In genomic region chr11:117223741-117224685, GRCh38 we compare ENCODE assay signal across 1 cellular context.
TF ChIP-seq lines count a peak whose summit lies in the region.

No MANE protein-coding gene starts in this region.

TF ChIP-seq in K562, 482 proteins besides CTCF, POLR2A, EP300 and RAD21 (continued from another document and continues in another):
- TF ChIP-seq, protein P1, sequence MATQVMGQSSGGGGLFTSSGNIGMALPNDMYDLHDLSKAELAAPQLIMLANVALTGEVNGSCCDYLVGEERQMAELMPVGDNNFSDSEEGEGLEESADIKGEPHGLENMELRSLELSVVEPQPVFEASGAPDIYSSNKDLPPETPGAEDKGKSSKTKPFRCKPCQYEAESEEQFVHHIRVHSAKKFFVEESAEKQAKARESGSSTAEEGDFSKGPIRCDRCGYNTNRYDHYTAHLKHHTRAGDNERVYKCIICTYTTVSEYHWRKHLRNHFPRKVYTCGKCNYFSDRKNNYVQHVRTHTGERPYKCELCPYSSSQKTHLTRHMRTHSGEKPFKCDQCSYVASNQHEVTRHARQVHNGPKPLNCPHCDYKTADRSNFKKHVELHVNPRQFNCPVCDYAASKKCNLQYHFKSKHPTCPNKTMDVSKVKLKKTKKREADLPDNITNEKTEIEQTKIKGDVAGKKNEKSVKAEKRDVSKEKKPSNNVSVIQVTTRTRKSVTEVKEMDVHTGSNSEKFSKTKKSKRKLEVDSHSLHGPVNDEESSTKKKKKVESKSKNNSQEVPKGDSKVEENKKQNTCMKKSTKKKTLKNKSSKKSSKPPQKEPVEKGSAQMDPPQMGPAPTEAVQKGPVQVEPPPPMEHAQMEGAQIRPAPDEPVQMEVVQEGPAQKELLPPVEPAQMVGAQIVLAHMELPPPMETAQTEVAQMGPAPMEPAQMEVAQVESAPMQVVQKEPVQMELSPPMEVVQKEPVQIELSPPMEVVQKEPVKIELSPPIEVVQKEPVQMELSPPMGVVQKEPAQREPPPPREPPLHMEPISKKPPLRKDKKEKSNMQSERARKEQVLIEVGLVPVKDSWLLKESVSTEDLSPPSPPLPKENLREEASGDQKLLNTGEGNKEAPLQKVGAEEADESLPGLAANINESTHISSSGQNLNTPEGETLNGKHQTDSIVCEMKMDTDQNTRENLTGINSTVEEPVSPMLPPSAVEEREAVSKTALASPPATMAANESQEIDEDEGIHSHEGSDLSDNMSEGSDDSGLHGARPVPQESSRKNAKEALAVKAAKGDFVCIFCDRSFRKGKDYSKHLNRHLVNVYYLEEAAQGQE (CRISPR knock-in tag; IDR thresholded peaks at IDR 0.05; ENCODE audit: low read depth), result no peak
- TF ChIP-seq THRAP3 (IDR thresholded peaks at IDR 0.05; ENCODE audit: borderline replicate concordance) (no peak), TEAD4 (IDR thresholded peaks at IDR 0.05; ENCODE audit: low read length) (peak; percentile 96), TEAD4 (CRISPR knock-in tag; IDR thresholded peaks at IDR 0.05; ENCODE audit: borderline replicate concordance) (no peak), ZNF224 (CRISPR knock-in tag; IDR thresholded peaks at IDR 0.05) (no peak), ZNF79 (CRISPR knock-in tag; IDR thresholded peaks at IDR 0.05; ENCODE audit: low read depth) (no peak), NONO (IDR thresholded peaks at IDR 0.05; ENCODE audit: low read depth in 2 of 2, low read length in 1 of 2) (peak in 1 of 2 experiments; percentile 63; a peak in 1 of 4 replicates), TSHZ1 (CRISPR knock-in tag; IDR thresholded peaks at IDR 0.05) (no peak), POLR3G (IDR thresholded peaks at IDR 0.05; ENCODE audit: extremely low read depth, insufficient read length, insufficient replicate concordance) (no peak), ZC3H11A (IDR thresholded peaks at IDR 0.05; ENCODE audit: low read depth, low read length) (no peak), NFRKB (IDR thresholded peaks at IDR 0.05; ENCODE audit: low read depth) (no peak), RBM25 (IDR thresholded peaks at IDR 0.05; ENCODE audit: low read depth, low read length, severe bottlenecking) (no peak), E2F3 (CRISPR knock-in tag; IDR thresholded peaks at IDR 0.05) (no peak), MNT (conservative IDR thresholded peaks at IDR 0.05) (peak in 1 of 2 experiments; percentile 43; a peak in 2 of 4 replicates), TSC22D4 (tag; IDR thresholded peaks at IDR 0.05) (no peak), GATAD2A (IDR thresholded peaks at IDR 0.05) (0 out of 2 replicates have a peak, but pooled peaks have one; percentile 62), ZNF707 (CRISPR knock-in tag; conservative IDR thresholded peaks at IDR 0.05) (no peak), FUS (optimal IDR thresholded peaks at IDR 0.05; ENCODE audit: low read depth, low read length) (no peak), CGGBP1 (CRISPR knock-in tag; IDR thresholded peaks at IDR 0.05) (no peak), TBP (optimal IDR thresholded peaks at IDR 0.05; ENCODE audit: low read depth, low read length) (no peak), PYGO2 (tag; IDR thresholded peaks at IDR 0.05) (no peak), CHD1 (IDR thresholded peaks at IDR 0.05; ENCODE audit: low read length) (no peak), ZBTB17 (CRISPR knock-in tag; IDR thresholded peaks at IDR 0.05) (no peak), ARID2 (IDR thresholded peaks at IDR 0.05) (no peak), DPF2 (IDR thresholded peaks at IDR 0.05) (peak; percentile 94), PHF8 (IDR thresholded peaks at IDR 0.05; ENCODE audit: borderline replicate concordance, low read length) (no peak), TAF1 (IDR thresholded peaks at IDR 0.05; ENCODE audit: control insufficient read depth, extremely low read depth, insufficient read depth, low read length, severe bottlenecking) (peak; percentile 37), KLF6 (CRISPR knock-in tag; IDR thresholded peaks at IDR 0.05; ENCODE audit: borderline replicate concordance) (no peak), ZNF184 (CRISPR knock-in tag; IDR thresholded peaks at IDR 0.05) (no peak), RBBP5 (IDR thresholded peaks at IDR 0.05; ENCODE audit: borderline replicate concordance, insufficient read depth, low read length, poor library complexity, severe bottlenecking) (no peak), ZNF644 (tag; IDR thresholded peaks at IDR 0.05; ENCODE audit: low read depth) (peak; percentile 82), SRSF7 (optimal IDR thresholded peaks at IDR 0.05; ENCODE audit: low read depth, low read length) (no peak), ZBTB12 (CRISPR knock-in tag; IDR thresholded peaks at IDR 0.05) (no peak), NUFIP1 (IDR thresholded peaks at IDR 0.05; ENCODE audit: partially characterized antibody) (no peak), SRF (CRISPR knock-in tag; IDR thresholded peaks at IDR 0.05) (no peak), SMAD1 (IDR thresholded peaks at IDR 0.05; ENCODE audit: low read depth, low read length, partially characterized antibody) (peak; percentile 72)
- TF ChIP-seq, protein P2, sequence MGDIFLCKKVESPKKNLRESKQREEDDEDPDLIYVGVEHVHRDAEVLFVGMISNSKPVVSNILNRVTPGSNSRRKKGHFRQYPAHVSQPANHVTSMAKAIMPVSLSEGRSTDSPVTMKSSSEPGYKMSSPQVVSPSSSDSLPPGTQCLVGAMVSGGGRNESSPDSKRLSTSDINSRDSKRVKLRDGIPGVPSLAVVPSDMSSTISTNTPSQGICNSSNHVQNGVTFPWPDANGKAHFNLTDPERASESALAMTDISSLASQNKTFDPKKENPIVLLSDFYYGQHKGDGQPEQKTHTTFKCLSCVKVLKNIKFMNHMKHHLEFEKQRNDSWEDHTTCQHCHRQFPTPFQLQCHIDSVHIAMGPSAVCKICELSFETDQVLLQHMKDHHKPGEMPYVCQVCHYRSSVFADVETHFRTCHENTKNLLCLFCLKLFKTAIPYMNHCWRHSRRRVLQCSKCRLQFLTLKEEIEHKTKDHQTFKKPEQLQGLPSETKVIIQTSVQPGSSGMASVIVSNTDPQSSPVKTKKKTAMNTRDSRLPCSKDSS (IDR thresholded peaks at IDR 0.05; ENCODE audit: low read depth, partially characterized antibody), result no peak
- TF ChIP-seq, protein P3, sequence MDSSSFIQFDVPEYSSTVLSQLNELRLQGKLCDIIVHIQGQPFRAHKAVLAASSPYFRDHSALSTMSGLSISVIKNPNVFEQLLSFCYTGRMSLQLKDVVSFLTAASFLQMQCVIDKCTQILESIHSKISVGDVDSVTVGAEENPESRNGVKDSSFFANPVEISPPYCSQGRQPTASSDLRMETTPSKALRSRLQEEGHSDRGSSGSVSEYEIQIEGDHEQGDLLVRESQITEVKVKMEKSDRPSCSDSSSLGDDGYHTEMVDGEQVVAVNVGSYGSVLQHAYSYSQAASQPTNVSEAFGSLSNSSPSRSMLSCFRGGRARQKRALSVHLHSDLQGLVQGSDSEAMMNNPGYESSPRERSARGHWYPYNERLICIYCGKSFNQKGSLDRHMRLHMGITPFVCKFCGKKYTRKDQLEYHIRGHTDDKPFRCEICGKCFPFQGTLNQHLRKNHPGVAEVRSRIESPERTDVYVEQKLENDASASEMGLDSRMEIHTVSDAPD (CRISPR knock-in tag; IDR thresholded peaks at IDR 0.05), result no peak
- TF ChIP-seq, protein P4, sequence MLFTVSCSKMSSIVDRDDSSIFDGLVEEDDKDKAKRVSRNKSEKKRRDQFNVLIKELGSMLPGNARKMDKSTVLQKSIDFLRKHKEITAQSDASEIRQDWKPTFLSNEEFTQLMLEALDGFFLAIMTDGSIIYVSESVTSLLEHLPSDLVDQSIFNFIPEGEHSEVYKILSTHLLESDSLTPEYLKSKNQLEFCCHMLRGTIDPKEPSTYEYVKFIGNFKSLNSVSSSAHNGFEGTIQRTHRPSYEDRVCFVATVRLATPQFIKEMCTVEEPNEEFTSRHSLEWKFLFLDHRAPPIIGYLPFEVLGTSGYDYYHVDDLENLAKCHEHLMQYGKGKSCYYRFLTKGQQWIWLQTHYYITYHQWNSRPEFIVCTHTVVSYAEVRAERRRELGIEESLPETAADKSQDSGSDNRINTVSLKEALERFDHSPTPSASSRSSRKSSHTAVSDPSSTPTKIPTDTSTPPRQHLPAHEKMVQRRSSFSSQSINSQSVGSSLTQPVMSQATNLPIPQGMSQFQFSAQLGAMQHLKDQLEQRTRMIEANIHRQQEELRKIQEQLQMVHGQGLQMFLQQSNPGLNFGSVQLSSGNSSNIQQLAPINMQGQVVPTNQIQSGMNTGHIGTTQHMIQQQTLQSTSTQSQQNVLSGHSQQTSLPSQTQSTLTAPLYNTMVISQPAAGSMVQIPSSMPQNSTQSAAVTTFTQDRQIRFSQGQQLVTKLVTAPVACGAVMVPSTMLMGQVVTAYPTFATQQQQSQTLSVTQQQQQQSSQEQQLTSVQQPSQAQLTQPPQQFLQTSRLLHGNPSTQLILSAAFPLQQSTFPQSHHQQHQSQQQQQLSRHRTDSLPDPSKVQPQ (CRISPR knock-in tag; IDR thresholded peaks at IDR 0.05; ENCODE audit: borderline replicate concordance), result no peak
- TF ChIP-seq, protein P5, sequence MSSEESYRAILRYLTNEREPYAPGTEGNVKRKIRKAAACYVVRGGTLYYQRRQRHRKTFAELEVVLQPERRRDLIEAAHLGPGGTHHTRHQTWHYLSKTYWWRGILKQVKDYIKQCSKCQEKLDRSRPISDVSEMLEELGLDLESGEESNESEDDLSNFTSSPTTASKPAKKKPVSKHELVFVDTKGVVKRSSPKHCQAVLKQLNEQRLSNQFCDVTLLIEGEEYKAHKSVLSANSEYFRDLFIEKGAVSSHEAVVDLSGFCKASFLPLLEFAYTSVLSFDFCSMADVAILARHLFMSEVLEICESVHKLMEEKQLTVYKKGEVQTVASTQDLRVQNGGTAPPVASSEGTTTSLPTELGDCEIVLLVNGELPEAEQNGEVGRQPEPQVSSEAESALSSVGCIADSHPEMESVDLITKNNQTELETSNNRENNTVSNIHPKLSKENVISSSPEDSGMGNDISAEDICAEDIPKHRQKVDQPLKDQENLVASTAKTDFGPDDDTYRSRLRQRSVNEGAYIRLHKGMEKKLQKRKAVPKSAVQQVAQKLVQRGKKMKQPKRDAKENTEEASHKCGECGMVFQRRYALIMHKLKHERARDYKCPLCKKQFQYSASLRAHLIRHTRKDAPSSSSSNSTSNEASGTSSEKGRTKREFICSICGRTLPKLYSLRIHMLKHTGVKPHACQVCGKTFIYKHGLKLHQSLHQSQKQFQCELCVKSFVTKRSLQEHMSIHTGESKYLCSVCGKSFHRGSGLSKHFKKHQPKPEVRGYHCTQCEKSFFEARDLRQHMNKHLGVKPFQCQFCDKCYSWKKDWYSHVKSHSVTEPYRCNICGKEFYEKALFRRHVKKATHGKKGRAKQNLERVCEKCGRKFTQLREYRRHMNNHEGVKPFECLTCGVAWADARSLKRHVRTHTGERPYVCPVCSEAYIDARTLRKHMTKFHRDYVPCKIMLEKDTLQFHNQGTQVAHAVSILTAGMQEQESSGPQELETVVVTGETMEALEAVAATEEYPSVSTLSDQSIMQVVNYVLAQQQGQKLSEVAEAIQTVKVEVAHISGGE (CRISPR knock-in tag; IDR thresholded peaks at IDR 0.05), result peak in 1 of 3 experiments; percentile 80; a peak in 2 of 6 replicates
- TF ChIP-seq, protein P6, sequence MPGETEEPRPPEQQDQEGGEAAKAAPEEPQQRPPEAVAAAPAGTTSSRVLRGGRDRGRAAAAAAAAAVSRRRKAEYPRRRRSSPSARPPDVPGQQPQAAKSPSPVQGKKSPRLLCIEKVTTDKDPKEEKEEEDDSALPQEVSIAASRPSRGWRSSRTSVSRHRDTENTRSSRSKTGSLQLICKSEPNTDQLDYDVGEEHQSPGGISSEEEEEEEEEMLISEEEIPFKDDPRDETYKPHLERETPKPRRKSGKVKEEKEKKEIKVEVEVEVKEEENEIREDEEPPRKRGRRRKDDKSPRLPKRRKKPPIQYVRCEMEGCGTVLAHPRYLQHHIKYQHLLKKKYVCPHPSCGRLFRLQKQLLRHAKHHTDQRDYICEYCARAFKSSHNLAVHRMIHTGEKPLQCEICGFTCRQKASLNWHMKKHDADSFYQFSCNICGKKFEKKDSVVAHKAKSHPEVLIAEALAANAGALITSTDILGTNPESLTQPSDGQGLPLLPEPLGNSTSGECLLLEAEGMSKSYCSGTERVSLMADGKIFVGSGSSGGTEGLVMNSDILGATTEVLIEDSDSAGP (CRISPR knock-in tag; IDR thresholded peaks at IDR 0.05), result no peak
